In genomic region chr1:44811234-44811633, GRCh38 we compare ENCODE assay signal across 1 cellular context.
TF ChIP-seq lines count a peak whose summit lies in the region.

No MANE protein-coding gene starts in this region.

TF ChIP-seq in WTC11, 78 proteins besides CTCF, POLR2A, EP300 and RAD21 (continued from another document):
- TF ChIP-seq ZBTB43 (CRISPR knock-in tag; IDR thresholded peaks at IDR 0.05) (no peak), SMAD3 (CRISPR knock-in tag; IDR thresholded peaks at IDR 0.05; ENCODE audit: borderline replicate concordance) (no peak), CBFB (CRISPR knock-in tag; IDR thresholded peaks at IDR 0.05; ENCODE audit: low read depth) (no peak), ZNF232 (CRISPR knock-in tag; IDR thresholded peaks at IDR 0.05) (no peak), FOXP4 (CRISPR knock-in tag; IDR thresholded peaks at IDR 0.05) (no peak), ESRRA (CRISPR knock-in tag; IDR thresholded peaks at IDR 0.05; ENCODE audit: borderline replicate concordance) (no peak), CREB1 (CRISPR knock-in tag; IDR thresholded peaks at IDR 0.05) (no peak), MXD4 (CRISPR knock-in tag; IDR thresholded peaks at IDR 0.05; ENCODE audit: borderline replicate concordance) (no peak)
TF ChIP-seq in WTC11: peak in this region for 0.
